Comparison of ENCODE assay signal across 9 cellular contexts in genomic region chr2:132670104-132670960, GRCh38. TPM values are rescaled to one million over a fixed set of nuclear protein-coding genes. Genes with fewer than 3 reads are reported as not detected.
DNase-seq lines count a peak whose midpoint lies in the region; ATAC-seq and TF ChIP-seq lines count a peak whose summit lies in the region.
"Had no signal": no experiment of that assay in that cellular context is flagged by ENCODE, and none has a peak within 500 bp of the region (broad histone marks: within the 10 kb centered on the region; RNA-seq: fewer than 3 reads in every experiment).

LYPD1 (minus strand) TSS chr2:132670205; CDS start chr2:132669932, 273 bp downstream.

- no peaks in the 10 kb centered on the region for H3K9me3 ChIP-seq in RWPE2 (ENCODE audit: severe bottlenecking)
- H3K9me3 ChIP-seq in trophoblast cell (ENCODE audit: insufficient read depth, low read depth, low read length): no peaks in the 10 kb centered on the region

- no CpG with 5 or more reads among the region's 74 CpGs for WGBS in trophoblast cell (ENCODE audit: extremely low coverage, insufficient coverage, insufficient read length)

- H3K23ac ChIP-seq in trophoblast cell (ENCODE audit: low read length): no peak within 1 kb of the TSS

- H4K12ac ChIP-seq in trophoblast cell (ENCODE audit: low read depth, low read length): no peak within 1 kb of the TSS

- no peaks in the 10 kb centered on the region for H3K79me1 ChIP-seq in trophoblast cell (ENCODE audit: low read length)

- H3K27me3 ChIP-seq in RWPE2 (ENCODE audit: insufficient read depth, poor library complexity, severe bottlenecking): peaks cover 52% of the 10 kb centered on the region
- H3K27me3 ChIP-seq in trophoblast cell (ENCODE audit: insufficient read depth, low read length): peaks cover 29% of the 10 kb centered on the region

- H4K91ac ChIP-seq in trophoblast cell (ENCODE audit: low read depth, low read length): no peak within 1 kb of the TSS

- no peak within 1 kb of the TSS for H2BK5ac ChIP-seq in trophoblast cell (ENCODE audit: low read depth, low read length, poor library complexity)

- no peak within 1 kb of the TSS for H2BK12ac ChIP-seq in trophoblast cell (ENCODE audit: low read length)

- TF ChIP-seq CTCF in RWPE2 (IDR thresholded peaks at IDR 0.05; ENCODE audit: poor library complexity, severe bottlenecking): no peak

- peak; percentile 22 for DNase-seq in H4 (ENCODE audit: low spot score)
- peak; percentile 65 for DNase-seq in RWPE2 (ENCODE audit: low spot score)
- peak; percentile 22 to 80 (median 59) for DNase-seq in head of caudate nucleus
- no peak for DNase-seq in trophoblast cell
- no peak for DNase-seq in NCI-H446 treated with DMSO at 0.1 percent for 48 hours (lab: John Stamatoyannopoulos, UW)
- no peak for DNase-seq in Kasumi-1 (lab: John Stamatoyannopoulos, UW)
- DNase-seq in inferior parietal cortex (ENCODE audit: extremely low spot score): no peak

- H3K4me3 ChIP-seq in RWPE2 (ENCODE audit: severe bottlenecking) (peak within 1 kb of the TSS; percentile 16), trophoblast cell (ENCODE audit: low read depth, low read length) (peak within 1 kb of the TSS; percentile 59)

- peak within 1 kb of the TSS; percentile 39 for H2AFZ ChIP-seq in trophoblast cell (ENCODE audit: insufficient read depth, low read length, poor library complexity)

- H3K27ac ChIP-seq in RWPE2 (ENCODE audit: poor library complexity, severe bottlenecking) (no peak within 1 kb of the TSS), trophoblast cell (ENCODE audit: low read depth, low read length) (no peak within 1 kb of the TSS)

- intact Hi-C loops in head of caudate nucleus (cut with DNase I): no loop called here

- H3K4me1 ChIP-seq in RWPE2 (ENCODE audit: insufficient read depth, poor library complexity, severe bottlenecking) (peaks cover 12% of the 10 kb centered on the region), trophoblast cell (ENCODE audit: control insufficient read depth in 1 of 2, insufficient read depth in 2 of 2, low read length in 2 of 2) (peaks cover 11 to 29% of the 10 kb centered on the region in 2 experiments)

- ATAC-seq in RWPE2 (ENCODE audit: low read depth) (peak; percentile 47), GM19463 (IDR thresholded peaks at IDR 0.05; ENCODE audit: unreplicated experiment) (no peak)

- peak within 1 kb of the TSS; percentile 59 for H3K4me2 ChIP-seq in trophoblast cell (ENCODE audit: low read length)

- no peak within 1 kb of the TSS for H3K9ac ChIP-seq in trophoblast cell (ENCODE audit: low read length)

- H2BK120ac ChIP-seq in trophoblast cell (ENCODE audit: insufficient read depth, low read length, poor library complexity): peak within 1 kb of the TSS; percentile 25

- H3K36me3 ChIP-seq in RWPE2 (ENCODE audit: low read depth) (no peaks in the 10 kb centered on the region), trophoblast cell (ENCODE audit: control insufficient read depth in 1 of 2, insufficient read depth in 2 of 2, low read length in 2 of 2) (no peaks in the 10 kb centered on the region)

- no peak within 1 kb of the TSS for H3K14ac ChIP-seq in trophoblast cell (ENCODE audit: low read length)

- H3K18ac ChIP-seq in trophoblast cell (ENCODE audit: low read length): no peak within 1 kb of the TSS

- H3K79me2 ChIP-seq in trophoblast cell (ENCODE audit: control insufficient read depth, insufficient read depth, low read length, poor library complexity): no peaks in the 10 kb centered on the region

- H2AK5ac ChIP-seq in trophoblast cell (ENCODE audit: low read length): no peak within 1 kb of the TSS

- no peak within 1 kb of the TSS for H3K4ac ChIP-seq in trophoblast cell (ENCODE audit: low read depth, low read length)

- H4K8ac ChIP-seq in trophoblast cell (ENCODE audit: low read depth, low read length): no peak within 1 kb of the TSS

RNA-seq across cellular contexts. Expression of gene LYPD1, which starts in this region (rescaled TPM):
- total RNA-seq in H4 (2014; rRNA removed; shearing (Covaris generic)): 22.0 and 37.9 TPM in 2 replicates
- 1.6 TPM in 2 replicates for polyA plus RNA-seq in trophoblast cell (2013)
- total RNA-seq: mononuclear cell had no signal

Comparison
In these comparisons a context has a peak if more than half of its experiments do, and no peak if none do; other contexts are left out.
1. DNase-seq: peak in H4 (single experiment), RWPE2 (single experiment) and head of caudate nucleus (42 of 42); none in trophoblast cell (0 of 2), NCI-H446 treated with DMSO at 0.1 percent for 48 hours (single experiment), Kasumi-1 (0 of 2) and inferior parietal cortex (single experiment).